ENCODE assay signal across 24 cellular contexts in genomic region chr11:96741068-96741467, GRCh38.
DNase-seq lines count a peak whose midpoint lies in the region; ATAC-seq and TF ChIP-seq lines count a peak whose summit lies in the region.
"Had no signal": no experiment of that assay in that cellular context is flagged by ENCODE, and none has a peak within 500 bp of the region (broad histone marks: within the 10 kb centered on the region; RNA-seq: fewer than 3 reads in every experiment).

No MANE protein-coding gene starts in this region.

- no peaks in the 10 kb centered on the region for H4K20me1 ChIP-seq in PC-3 (ENCODE audit: low read length)
- no peaks in the 10 kb centered on the region for H4K20me1 ChIP-seq in fibroblast of lung (ENCODE audit: control insufficient read depth, extremely low read depth, insufficient read depth, low read length)

- H3K27ac ChIP-seq in PC-3 (ENCODE audit: low read length) (no peak overlapping the region), fibroblast of lung (ENCODE audit: insufficient read depth, low read length) (no peak overlapping the region)
- H3K27ac ChIP-seq: dorsolateral prefrontal cortex, foreskin keratinocyte, pancreas, thyroid gland, VCaP had no signal

- H2AFZ ChIP-seq in PC-3 (ENCODE audit: low read length) (no peak overlapping the region), fibroblast of lung (ENCODE audit: low read length) (no peak overlapping the region)

- no peaks in the 10 kb centered on the region for H3K9me2 ChIP-seq in PC-3 (replicated peaks; ENCODE audit: low read length)

- H3K9me3 ChIP-seq in PC-3 (ENCODE audit: low read length) (no peaks in the 10 kb centered on the region), fibroblast of lung (ENCODE audit: control insufficient read depth, insufficient read depth, low read depth, low read length) (no peaks in the 10 kb centered on the region), skeletal muscle satellite cell (replicated peaks; ENCODE audit: low read length) (no peaks in the 10 kb centered on the region)
- H3K9me3 ChIP-seq: pancreas, thyroid gland had no signal

- BruUV-seq in PC-3 (replicated peaks; lab: Mats Ljungman, UMichigan): no TSS peak

- ATAC-seq in PC-3: peak; percentile 33
- ATAC-seq: foreskin keratinocyte, pancreas had no signal

- CTCF ChIA-PET in PC-3 (lab: Charles Lee): no interaction called here

- TF ChIP-seq CTCF in PC-3 (conservative IDR thresholded peaks at IDR 0.05; ENCODE audit: low read depth, low read length): no peak
- TF ChIP-seq CTCF in fibroblast of lung (conservative IDR thresholded peaks at IDR 0.05 in 1 of 2, IDR thresholded peaks at IDR 0.05 in 1 of 2; ENCODE audit: low read depth in 1 of 2, low read length in 2 of 2): no peak

- H3K4me2 ChIP-seq in PC-3 (ENCODE audit: low read length) (0 out of 2 replicates have a peak overlapping the region, but pooled peaks have one; percentile 4), fibroblast of lung (ENCODE audit: extremely low read depth, insufficient read depth, low read length) (no peak overlapping the region), skeletal muscle satellite cell (ENCODE audit: low read length) (peak overlapping the region; percentile 16)

- H3K79me2 ChIP-seq in PC-3 (ENCODE audit: low read length) (no peaks in the 10 kb centered on the region), fibroblast of lung (ENCODE audit: control insufficient read depth, insufficient read depth, low read length) (no peaks in the 10 kb centered on the region)

- POLR2A ChIA-PET in PC-3 (lab: Charles Lee; ENCODE audit: unreplicated experiment): no interaction called here

- H3K4me1 ChIP-seq in PC-3 (ENCODE audit: insufficient read depth, low read length): 0 out of 2 replicates have a peak, but pooled peaks cover 8% of the 10 kb centered on the region
- no peaks in the 10 kb centered on the region for H3K4me1 ChIP-seq in fibroblast of lung (ENCODE audit: control insufficient read depth, extremely low read depth, insufficient read depth, low read length)
- peaks cover 22% of the 10 kb centered on the region for H3K4me1 ChIP-seq in skeletal muscle satellite cell (ENCODE audit: control insufficient read depth, insufficient read depth, low read length)
- H3K4me1 ChIP-seq: foreskin keratinocyte, pancreas, thyroid gland had no signal

- H3K9ac ChIP-seq in PC-3 (ENCODE audit: low read length): no peak overlapping the region
- H3K9ac ChIP-seq in fibroblast of lung (ENCODE audit: insufficient read depth, low read length): no peak overlapping the region
- H3K9ac ChIP-seq in skeletal muscle satellite cell (ENCODE audit: low read depth, low read length): no peak overlapping the region

- H3F3A ChIP-seq in PC-3 (ENCODE audit: low read length, unreplicated experiment): no peaks in the 10 kb centered on the region

- DNase-seq in ELR (ENCODE audit: low read depth): peak; percentile 2
- peak; percentile 57 for DNase-seq in PC-3
- DNase-seq in fibroblast of lung (ENCODE audit: low read depth in 2 of 2): peak; percentile 8 to 70
- no peak for DNase-seq in NK-92 treated with Interleukin-12 subunit alpha and Interleukin-12 subunit beta, amount 100 ng/mL, for 24 hours (lab: John Stamatoyannopoulos, UW)
- DNase-seq in NCI-H748 treated with DMSO at 0.1 percent for 48 hours (lab: John Stamatoyannopoulos, UW): no peak
- DNase-seq in kidney glomerular epithelial cell (lab: John Stamatoyannopoulos, UW): no peak
- DNase-seq: activated CD4-positive, alpha-beta T cell treated with anti-CD3 and anti-CD28 coated beads, Interleukin-2, amount 10 ng/mL, durations not matched to agents 7 days and 5 days; activated naive CD4-positive, alpha-beta T cell treated with anti-CD3 and anti-CD28 coated beads, Interleukin-2, amount 50 U/mL, for 16 hours; CD8-positive, alpha-beta memory T cell; dorsolateral prefrontal cortex; foreskin keratinocyte; hippocampal formation; KG1; MV-4-11; NCI-H2171; NCI-H524; nephron progenitor cell; pancreas; right cardiac atrium; stimulated activated naive CD4-positive, alpha-beta T cell treated with Interleukin-2 at 50 U/mL for 16 hours; T-helper 2 cell; thyroid gland had no signal

- H3K36me3 ChIP-seq in PC-3 (ENCODE audit: low read depth, low read length) (no peaks in the 10 kb centered on the region), fibroblast of lung (ENCODE audit: control insufficient read depth, insufficient read depth, low read length) (no peaks in the 10 kb centered on the region), skeletal muscle satellite cell (ENCODE audit: insufficient read depth, low read length) (no peaks in the 10 kb centered on the region)
- H3K36me3 ChIP-seq: pancreas, thyroid gland had no signal

- intact Hi-C loops in PC-3 (cut with micrococcal nuclease): no loop called here

- H3K27me3 ChIP-seq in PC-3 (ENCODE audit: low read length) (no peaks in the 10 kb centered on the region), fibroblast of lung (ENCODE audit: control insufficient read depth, insufficient read depth, low read length) (no peaks in the 10 kb centered on the region), skeletal muscle satellite cell (ENCODE audit: control insufficient read depth, insufficient read depth, low read length) (no peaks in the 10 kb centered on the region)
- H3K27me3 ChIP-seq: foreskin keratinocyte, pancreas, thyroid gland had no signal

- H3K4me3 ChIP-seq in PC-3 (ENCODE audit: low read length): no peak overlapping the region
- no peak overlapping the region for H3K4me3 ChIP-seq in fibroblast of lung (replicated peaks in 1 of 4; ENCODE audit: control extremely low read depth in 1 of 4, insufficient read depth in 1 of 4, low read depth in 3 of 4, low read length in 4 of 4)
- H3K4me3 ChIP-seq in skeletal muscle satellite cell (ENCODE audit: low read length): no peak overlapping the region
- H3K4me3 ChIP-seq: dorsolateral prefrontal cortex, pancreas, thyroid gland had no signal

Comparison
In these comparisons a context has a peak if more than half of its experiments do, and no peak if none do; other contexts are left out.
1. DNase-seq: peak in ELR (single experiment), PC-3 (single experiment) and fibroblast of lung (2 of 2); none in NK-92 treated with Interleukin-12 subunit alpha and Interleukin-12 subunit beta, amount 100 ng/mL, for 24 hours (single experiment), NCI-H748 treated with DMSO at 0.1 percent for 48 hours (single experiment) and kidney glomerular epithelial cell (single experiment).